In the genomic region with DNA sequence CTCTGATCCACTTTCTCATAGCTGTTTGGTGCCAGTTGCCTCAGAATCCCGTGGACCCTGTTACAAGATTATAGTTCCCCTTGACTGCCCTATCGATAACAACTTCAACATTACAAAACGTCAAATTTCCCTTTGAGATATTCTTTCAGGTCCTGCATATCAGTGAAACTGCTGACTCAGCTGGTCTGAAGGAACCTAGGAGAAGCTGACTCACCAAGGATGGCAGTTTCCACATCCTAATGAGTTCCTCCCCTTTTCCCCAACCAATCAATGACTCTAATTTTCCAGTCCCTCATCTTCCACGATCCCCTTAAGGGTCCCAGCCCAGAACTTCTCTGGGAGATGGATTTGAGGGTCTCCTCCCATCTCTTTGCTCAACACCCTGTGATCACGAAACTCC, we compare ENCODE assay signal across 18 cellular contexts. TPM values are rescaled to one million over a fixed set of nuclear protein-coding genes. Genes with fewer than 3 reads are reported as not detected.
"Had no signal": no experiment of that assay in that cellular context is flagged by ENCODE, and none has a peak within 500 bp of the region (broad histone marks: within the 10 kb centered on the region; RNA-seq: fewer than 3 reads in every experiment).

No MANE protein-coding gene starts in this region.

- H3K27ac ChIP-seq: esophagus squamous epithelium, hepatocyte, lower lobe of right lung, sigmoid colon, thyroid gland, WERI-Rb-1 had no signal

- H3K4me3 ChIP-seq: esophagus squamous epithelium, hepatocyte, lower lobe of right lung, sigmoid colon, thyroid gland had no signal

- H2AFZ ChIP-seq: hepatocyte had no signal

- ATAC-seq: lower lobe of right lung; natural killer cell; stimulated activated naive B cell treated with anti-CD40 and anti-IgM and Interleukin-4, amounts not matched to agents 10 μg/mL and 1 μg/mL and 100 μg/mL, for 72 hours had no signal

- DNase-seq: activated CD4-positive, alpha-beta T cell treated with anti-CD3 and anti-CD28 coated beads for 1 hour; activated CD4-positive, alpha-beta T cell treated with anti-CD3 and anti-CD28 coated beads, Interleukin-2, amount 50 U/mL, for 48 hours; amniotic stem cell; effector CD4-positive, alpha-beta T cell; esophagus squamous epithelium; lower lobe of right lung; natural killer cell; nucleus accumbens; sigmoid colon; stimulated activated naive B cell treated with anti-CD40 and anti-IgM and Interleukin-4, amounts not matched to agents 10 μg/mL and 1 μg/mL and 100 μg/mL, for 72 hours; SW 1271; T-helper 2 cell; thyroid gland; WERI-Rb-1 had no signal

- H3K4me2 ChIP-seq: hepatocyte had no signal

- H3K4me1 ChIP-seq: esophagus squamous epithelium, lower lobe of right lung, sigmoid colon, thyroid gland had no signal

- H3K9me3 ChIP-seq: esophagus squamous epithelium, lower lobe of right lung, sigmoid colon, thyroid gland had no signal

- H3K79me2 ChIP-seq: hepatocyte had no signal

- H3K36me3 ChIP-seq: esophagus squamous epithelium, lower lobe of right lung, sigmoid colon, thyroid gland, WERI-Rb-1 had no signal

- H3K27me3 ChIP-seq: thyroid gland had no signal

RNA-seq across cellular contexts. Expression of gene SLC35G4, which starts 52.0 kb away (rescaled TPM):
- total RNA-seq: esophagus squamous epithelium, glomerular endothelial cell, hepatocyte, lower lobe of right lung, natural killer cell, sigmoid colon, subcutaneous adipose tissue, thyroid gland, urinary bladder had no signal
- polyA plus RNA-seq: hepatocyte, sigmoid colon, urinary bladder had no signal
